In the genomic region with DNA sequence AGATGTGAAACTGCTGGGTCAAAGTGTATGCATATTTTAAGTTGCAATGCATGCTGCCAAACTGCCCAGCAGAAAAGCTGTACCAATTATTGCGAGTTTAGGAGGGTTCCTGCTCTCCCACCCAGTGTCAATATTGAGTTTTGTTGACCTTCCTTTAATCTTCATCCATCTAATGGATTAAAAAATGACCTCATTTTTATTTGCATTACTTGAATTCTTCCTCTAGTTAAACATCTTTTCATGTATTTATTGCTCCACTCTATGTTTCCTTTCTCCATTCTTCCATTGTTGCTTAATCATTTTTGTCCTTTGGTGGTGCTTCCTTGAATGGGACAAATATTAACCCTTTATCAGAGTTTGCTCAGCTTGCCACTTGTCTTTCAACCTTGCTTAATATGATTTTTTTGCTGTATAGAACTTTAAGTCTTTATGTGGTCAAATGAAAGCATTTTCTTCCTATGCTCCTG, we compare ENCODE assay signal across 1 cellular context.
TF ChIP-seq lines count a peak whose summit lies in the region.

No MANE protein-coding gene starts in this region.

TF ChIP-seq in A549, 52 proteins besides CTCF, POLR2A, EP300 and RAD21 (continued from another document):
- no peak for TF ChIP-seq EHMT2 (IDR thresholded peaks at IDR 0.05; ENCODE audit: low read depth)
- peak; percentile 79; the same call in 1 of the 2 replicates for TF ChIP-seq FOSB (CRISPR knock-in tag; IDR thresholded peaks at IDR 0.05)
- TF ChIP-seq KDM1A (IDR thresholded peaks at IDR 0.05; ENCODE audit: low read depth) = no peak
- TF ChIP-seq TP53 (CRISPR knock-in tag; IDR thresholded peaks at IDR 0.05) = no peak
- peak; percentile 65 for TF ChIP-seq ZFP36 (IDR thresholded peaks at IDR 0.05; ENCODE audit: borderline replicate concordance, partially characterized antibody)
- TF ChIP-seq RCOR1 (IDR thresholded peaks at IDR 0.05; ENCODE audit: low read depth, low read length) = no peak
- no peak for TF ChIP-seq HEYL (CRISPR knock-in tag; IDR thresholded peaks at IDR 0.05)
- peak; percentile 99 for TF ChIP-seq CEBPB (IDR thresholded peaks at IDR 0.05)
- no peak for TF ChIP-seq SREBF2 (IDR thresholded peaks at IDR 0.05)
- no peak for TF ChIP-seq RNF2 (IDR thresholded peaks at IDR 0.05; ENCODE audit: borderline replicate concordance, low read depth)
- peak; percentile 52; the same call in 1 of the 2 replicates for TF ChIP-seq HOXB5 (CRISPR knock-in tag; IDR thresholded peaks at IDR 0.05)
- TF ChIP-seq, protein P1, sequence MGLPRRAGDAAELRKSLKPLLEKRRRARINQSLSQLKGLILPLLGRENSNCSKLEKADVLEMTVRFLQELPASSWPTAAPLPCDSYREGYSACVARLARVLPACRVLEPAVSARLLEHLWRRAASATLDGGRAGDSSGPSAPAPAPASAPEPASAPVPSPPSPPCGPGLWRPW (IDR thresholded peaks at IDR 0.05) = peak; percentile 98
- TF ChIP-seq TFCP2L1 (CRISPR knock-in tag; IDR thresholded peaks at IDR 0.05) = 0 out of 2 replicates have a peak, but pooled peaks have one; percentile 66
- TF ChIP-seq NR3C1 (IDR thresholded peaks at IDR 0.05) = no peak
- TF ChIP-seq ESRRA (IDR thresholded peaks at IDR 0.05; ENCODE audit: borderline replicate concordance, low read length) = no peak
- TF ChIP-seq, protein P2, sequence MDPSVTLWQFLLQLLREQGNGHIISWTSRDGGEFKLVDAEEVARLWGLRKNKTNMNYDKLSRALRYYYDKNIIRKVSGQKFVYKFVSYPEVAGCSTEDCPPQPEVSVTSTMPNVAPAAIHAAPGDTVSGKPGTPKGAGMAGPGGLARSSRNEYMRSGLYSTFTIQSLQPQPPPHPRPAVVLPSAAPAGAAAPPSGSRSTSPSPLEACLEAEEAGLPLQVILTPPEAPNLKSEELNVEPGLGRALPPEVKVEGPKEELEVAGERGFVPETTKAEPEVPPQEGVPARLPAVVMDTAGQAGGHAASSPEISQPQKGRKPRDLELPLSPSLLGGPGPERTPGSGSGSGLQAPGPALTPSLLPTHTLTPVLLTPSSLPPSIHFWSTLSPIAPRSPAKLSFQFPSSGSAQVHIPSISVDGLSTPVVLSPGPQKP (IDR thresholded peaks at IDR 0.05; ENCODE audit: low read depth, low read length) = no peak
- TF ChIP-seq JUNB (IDR thresholded peaks at IDR 0.05) = peak; percentile 99
- peak; percentile 100 for TF ChIP-seq BCL3 (IDR thresholded peaks at IDR 0.05)
- no peak for TF ChIP-seq HDAC2 (IDR thresholded peaks at IDR 0.05)
- no peak for TF ChIP-seq CBX2 (IDR thresholded peaks at IDR 0.05; ENCODE audit: borderline replicate concordance, low read depth)
- TF ChIP-seq ZSCAN20 (CRISPR knock-in tag; IDR thresholded peaks at IDR 0.05) = no peak
- TF ChIP-seq ZNF302 (CRISPR knock-in tag; IDR thresholded peaks at IDR 0.05) = no peak
- TF ChIP-seq CHD2 (IDR thresholded peaks at IDR 0.05; ENCODE audit: low read length, partially characterized antibody) = no peak
- TF ChIP-seq GATA3 (IDR thresholded peaks at IDR 0.05; ENCODE audit: borderline replicate concordance) = peak; percentile 100
- no peak for TF ChIP-seq RFX5 (IDR thresholded peaks at IDR 0.05)
- TF ChIP-seq RARB (CRISPR knock-in tag; IDR thresholded peaks at IDR 0.05) = peak; percentile 76; the same call in 1 of the 2 replicates
- TF ChIP-seq ZC3H11A (IDR thresholded peaks at IDR 0.05) = no peak
- TF ChIP-seq E2F6 (IDR thresholded peaks at IDR 0.05; ENCODE audit: borderline replicate concordance, low read depth) = no peak
- peak; percentile 64; the same call in 1 of the 2 replicates for TF ChIP-seq FOXS1 (CRISPR knock-in tag; IDR thresholded peaks at IDR 0.05)
- no peak for TF ChIP-seq BHLHE40 (IDR thresholded peaks at IDR 0.05; ENCODE audit: low read depth, low read length)
- peak; percentile 86 for TF ChIP-seq FOSL2 (IDR thresholded peaks at IDR 0.05)
- peak; percentile 87 for TF ChIP-seq FOSL2 (CRISPR knock-in tag; IDR thresholded peaks at IDR 0.05)
- TF ChIP-seq MAZ (IDR thresholded peaks at IDR 0.05; ENCODE audit: borderline replicate concordance, low read depth, low read length) = no peak
- TF ChIP-seq KDM5A (IDR thresholded peaks at IDR 0.05) = no peak
- no peak for TF ChIP-seq MYC (IDR thresholded peaks at IDR 0.05; ENCODE audit: borderline replicate concordance, low read length)
- TF ChIP-seq, protein P3, sequence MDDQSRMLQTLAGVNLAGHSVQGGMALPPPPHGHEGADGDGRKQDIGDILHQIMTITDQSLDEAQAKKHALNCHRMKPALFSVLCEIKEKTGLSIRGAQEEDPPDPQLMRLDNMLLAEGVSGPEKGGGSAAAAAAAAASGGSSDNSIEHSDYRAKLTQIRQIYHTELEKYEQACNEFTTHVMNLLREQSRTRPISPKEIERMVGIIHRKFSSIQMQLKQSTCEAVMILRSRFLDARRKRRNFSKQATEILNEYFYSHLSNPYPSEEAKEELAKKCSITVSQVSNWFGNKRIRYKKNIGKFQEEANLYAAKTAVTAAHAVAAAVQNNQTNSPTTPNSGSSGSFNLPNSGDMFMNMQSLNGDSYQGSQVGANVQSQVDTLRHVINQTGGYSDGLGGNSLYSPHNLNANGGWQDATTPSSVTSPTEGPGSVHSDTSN (IDR thresholded peaks at IDR 0.05) = peak; percentile 65; the same call in 1 of the 2 replicates
- 0 out of 2 replicates have a peak, but pooled peaks have one; percentile 54 for TF ChIP-seq POLR2AphosphoS2 (conservative IDR thresholded peaks at IDR 0.05; ENCODE audit: low read length)
- peak; percentile 84; the same call in 1 of the 2 replicates for TF ChIP-seq EHF (CRISPR knock-in tag; IDR thresholded peaks at IDR 0.05)
- TF ChIP-seq USF2 (IDR thresholded peaks at IDR 0.05) = no peak
- TF ChIP-seq HOXB13 (CRISPR knock-in tag; IDR thresholded peaks at IDR 0.05; ENCODE audit: low read depth) = peak; percentile 63; the same call in 1 of the 2 replicates
- no peak for TF ChIP-seq NPAS2 (CRISPR knock-in tag; IDR thresholded peaks at IDR 0.05; ENCODE audit: borderline replicate concordance)
- TF ChIP-seq CBX8 (IDR thresholded peaks at IDR 0.05) = no peak
